Comparison of ENCODE assay signal across 11 cellular contexts in genomic region chr17:40534431-40535189, GRCh38. TPM values are rescaled to one million over a fixed set of nuclear protein-coding genes. Genes with fewer than 3 reads are reported as not detected.
A peak's percentile ranks its signal among the peaks of the same experiment; 100 is the strongest.
DNase-seq lines count a peak whose midpoint lies in the region; ATAC-seq and TF ChIP-seq lines count a peak whose summit lies in the region.
"Had no signal": no experiment of that assay in that cellular context is flagged by ENCODE, and none has a peak within 500 bp of the region (broad histone marks: within the 10 kb centered on the region; RNA-seq: fewer than 3 reads in every experiment).

No MANE protein-coding gene starts in this region.

- no peak for TF ChIP-seq POLR2A in vagina (IDR thresholded peaks at IDR 0.05)

- peak overlapping the region; percentile 72 for H3K27ac ChIP-seq in brain microvascular endothelial cell
- peak overlapping the region; percentile 91 for H3K27ac ChIP-seq in vagina

- TF ChIP-seq CTCF in natural killer cell (IDR thresholded peaks at IDR 0.05), result no peak
- TF ChIP-seq CTCF in brain microvascular endothelial cell (IDR thresholded peaks at IDR 0.05; ENCODE audit: low read depth, low read length, missing control alignments), result no peak
- no peak for TF ChIP-seq CTCF in vagina (IDR thresholded peaks at IDR 0.05)

- H3K9me3 Mint-ChIP-seq in natural killer cell (no peaks in the 10 kb centered on the region), naive B cell (peaks cover 0 to 4% (median 0%) of the 10 kb centered on the region in 7 donors)
- no peaks in the 10 kb centered on the region for H3K9me3 Mint-ChIP-seq in natural killer cell treated with Interleukin-12 subunit alpha and Interleukin-12 subunit beta and Interleukin-15 and Interleukin-18, amount 100 ng/mL, for 72 hours

- H3K27me3 ChIP-seq in brain microvascular endothelial cell (replicated peaks), result no peaks in the 10 kb centered on the region
- H3K27me3 ChIP-seq in vagina, result no peaks in the 10 kb centered on the region

- no peak overlapping the region for H3K4me3 Mint-ChIP-seq in natural killer cell
- H3K4me3 Mint-ChIP-seq in natural killer cell treated with Interleukin-12 subunit alpha and Interleukin-12 subunit beta and Interleukin-15 and Interleukin-18, amount 100 ng/mL, for 72 hours, result no peak overlapping the region
- H3K4me3 Mint-ChIP-seq in naive B cell, result peak overlapping the region in 6 of 8 donors; percentile 59 to 85 (median 77)

- H3K9me3 ChIP-seq in vagina, result no peaks in the 10 kb centered on the region

- H3K36me3 ChIP-seq in brain microvascular endothelial cell (replicated peaks) (no peaks in the 10 kb centered on the region), vagina (no peaks in the 10 kb centered on the region)

- in situ Hi-C loops in brain microvascular endothelial cell (cut with HindIII; ENCODE audit: low pct_ligation_motif_present, low sequenced_read_pairs), result loop anchor here (25.0 kb wide), 2 partner anchors 122 to 222 kb away; partner anchors contain the start of genes RARA and TOP2A

- no peak for ATAC-seq in natural killer cell
- ATAC-seq in natural killer cell treated with Interleukin-12 subunit alpha and Interleukin-12 subunit beta and Interleukin-15 and Interleukin-18, amount 100 ng/mL, for 72 hours, result no peak
- ATAC-seq in naive B cell (ENCODE audit: low read depth in 2 of 2), result no peak
- ATAC-seq in HG02588 (IDR thresholded peaks at IDR 0.05; ENCODE audit: unreplicated experiment), result no peak
- no peak for ATAC-seq in GM18858 (IDR thresholded peaks at IDR 0.05; ENCODE audit: unreplicated experiment)

- H3K27ac Mint-ChIP-seq in natural killer cell (peak overlapping the region; percentile 28 to 86), naive B cell (peak overlapping the region; percentile 97 to 100 (median 99))
- no peak overlapping the region for H3K27ac Mint-ChIP-seq in natural killer cell treated with Interleukin-12 subunit alpha and Interleukin-12 subunit beta and Interleukin-15 and Interleukin-18, amount 100 ng/mL, for 72 hours

- intact Hi-C loops in natural killer cell (cut with micrococcal nuclease), result loop anchor here (5.0 kb wide), 1 partner anchor 232 kb away; no protein-coding TSS in a partner anchor
- intact Hi-C loops in vagina (cut with DNase I), result loop anchor here (2.0 to 5.0 kb wide), 3 partner anchors 47 to 178 kb away; partner anchors contain the start of gene IGFBP4

- H3K27me3 Mint-ChIP-seq in natural killer cell (ENCODE audit: low read depth in 2 of 2), result peaks cover 11 to 20% of the 10 kb centered on the region in 2 donors
- peaks cover 8 to 17% of the 10 kb centered on the region in 2 donors for H3K27me3 Mint-ChIP-seq in natural killer cell treated with Interleukin-12 subunit alpha and Interleukin-12 subunit beta and Interleukin-15 and Interleukin-18, amount 100 ng/mL, for 72 hours
- H3K27me3 Mint-ChIP-seq in naive B cell, result peaks cover 0 to 5% (median 0%) of the 10 kb centered on the region in 3 donors

- H3K4me3 ChIP-seq in brain microvascular endothelial cell (ENCODE audit: low read depth, low read length) (no peak overlapping the region), vagina (no peak overlapping the region)

- H3K4me1 Mint-ChIP-seq in natural killer cell (peaks cover 39 to 54% of the 10 kb centered on the region in 2 donors), naive B cell (peaks cover 66 to 94% (median 81%) of the 10 kb centered on the region in 3 donors)
- peaks cover 56 to 58% of the 10 kb centered on the region in 2 donors for H3K4me1 Mint-ChIP-seq in natural killer cell treated with Interleukin-12 subunit alpha and Interleukin-12 subunit beta and Interleukin-15 and Interleukin-18, amount 100 ng/mL, for 72 hours (ENCODE audit: low read depth in 2 of 2)

- peaks cover 73% of the 10 kb centered on the region for H3K4me1 ChIP-seq in vagina

- H3K36me3 Mint-ChIP-seq in natural killer cell, result no peaks in the 10 kb centered on the region
- no peaks in the 10 kb centered on the region for H3K36me3 Mint-ChIP-seq in natural killer cell treated with Interleukin-12 subunit alpha and Interleukin-12 subunit beta and Interleukin-15 and Interleukin-18, amount 100 ng/mL, for 72 hours
- H3K36me3 Mint-ChIP-seq in naive B cell, result no peaks in the 10 kb centered on the region

- DNase-seq in natural killer cell (no peak), brain microvascular endothelial cell (no peak), naive B cell (no peak), vagina (ENCODE audit: extremely low spot score in 2 of 2) (no peak), Kasumi-1 (lab: John Stamatoyannopoulos, UW) (no peak)
- DNase-seq in natural killer cell treated with Interleukin-12 subunit alpha and Interleukin-12 subunit beta and Interleukin-15 and Interleukin-18, amount 100 ng/mL, for 72 hours (ENCODE audit: low spot score), result no peak
- DNase-seq: amygdala, NCI-H1092 had no signal

RNA-seq across cellular contexts. Expression of gene CCR7, which starts 30.7 kb away (rescaled TPM):
- 1 to 10 TPM; 3.2 to 8.0 (median 6.6) TPM for total RNA-seq in natural killer cell
- total RNA-seq in natural killer cell treated with Interleukin-12 subunit alpha and Interleukin-12 subunit beta and Interleukin-15 and Interleukin-18, amount 100 ng/mL, for 72 hours, result 10 to 100 TPM; 65.7 to 71.1 TPM
- polyA plus RNA-seq in naive B cell (ENCODE audit: low read depth in 6 of 6), result 100 to 1,000 TPM; 442 to 802 (median 622) TPM
- not detected for total RNA-seq in vagina
- total RNA-seq: frontal cortex had no signal

RNA-seq across cellular contexts. Expression of gene TNS4, which starts 33.2 kb away (rescaled TPM):
- total RNA-seq in natural killer cell, result 1 to 10 TPM in 1 of 3 donors, under 1 TPM in 2; 0.65 to 1.8 (median 0.94) TPM
- total RNA-seq in natural killer cell treated with Interleukin-12 subunit alpha and Interleukin-12 subunit beta and Interleukin-15 and Interleukin-18, amount 100 ng/mL, for 72 hours, result 1 to 10 TPM in 1 of 2 donors, under 1 TPM in 1; 0.76 to 2.9 TPM
- not detected for polyA plus RNA-seq in naive B cell (ENCODE audit: low read depth in 6 of 6)
- 296 TPM for total RNA-seq in vagina
- total RNA-seq: frontal cortex had no signal

Comparison
In these comparisons a context has a peak if more than half of its experiments do, and no peak if none do; other contexts are left out.
1. H3K27ac Mint-ChIP-seq: peak in natural killer cell (2 of 2) and naive B cell (6 of 6); none in natural killer cell treated with Interleukin-12 subunit alpha and Interleukin-12 subunit beta and Interleukin-15 and Interleukin-18, amount 100 ng/mL, for 72 hours (0 of 2).
2. RNA of gene CCR7, which starts 30.7 kb away (total RNA-seq): 65.7 to 71.1 TPM in natural killer cell treated with Interleukin-12 subunit alpha and Interleukin-12 subunit beta and Interleukin-15 and Interleukin-18, amount 100 ng/mL, for 72 hours; 3.2 to 8.0 TPM in natural killer cell and not detected in vagina (single experiment); every median in the first group is over 4 times any median in the second.
3. H3K4me3 Mint-ChIP-seq: peak in naive B cell (6 of 8); none in natural killer cell (single experiment) and natural killer cell treated with Interleukin-12 subunit alpha and Interleukin-12 subunit beta and Interleukin-15 and Interleukin-18, amount 100 ng/mL, for 72 hours (single experiment).
4. RNA of gene TNS4, which starts 33.2 kb away (total RNA-seq): 296 TPM in vagina (single experiment); 0.76 to 2.9 TPM in natural killer cell treated with Interleukin-12 subunit alpha and Interleukin-12 subunit beta and Interleukin-15 and Interleukin-18, amount 100 ng/mL, for 72 hours and 0.65 to 1.8 TPM in natural killer cell; every median in the first group is over 10 times any median in the second.